Comparison of ENCODE assay signal across 8 cellular contexts in the genomic region with DNA sequence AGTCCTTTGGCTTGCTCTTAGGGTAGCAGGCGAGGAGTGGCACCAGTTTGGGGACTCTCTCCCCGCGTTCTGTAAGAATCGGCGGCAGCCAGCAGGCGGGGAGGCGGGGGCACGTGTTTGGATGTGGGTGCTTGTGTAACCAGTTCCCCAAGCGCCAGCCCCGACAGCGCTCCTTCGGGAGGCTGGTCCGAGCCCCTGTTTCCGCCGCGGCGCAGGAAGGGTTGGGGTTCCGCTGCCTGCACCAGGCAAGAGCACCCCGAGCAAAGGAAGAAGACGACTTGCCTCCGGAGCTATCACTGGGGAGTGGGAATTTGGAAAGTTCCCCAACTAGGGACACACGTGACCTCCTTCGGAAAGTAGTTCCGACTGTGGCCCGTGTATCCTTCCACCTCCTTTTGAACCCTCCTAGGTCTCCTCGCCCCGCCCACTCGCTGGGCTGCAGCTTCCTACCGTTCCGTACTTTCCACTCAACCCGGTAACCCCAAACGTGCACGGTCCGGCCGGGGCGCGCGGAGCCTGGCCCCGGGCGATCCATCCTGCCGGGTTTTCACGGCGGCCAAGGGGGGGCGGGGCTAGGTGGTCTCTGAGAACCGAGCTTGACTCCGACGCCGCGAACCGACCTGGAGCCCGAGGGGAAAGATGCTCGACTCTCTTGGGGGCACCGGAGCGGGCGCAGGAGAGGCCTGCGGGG. TPM values are rescaled to one million over a fixed set of nuclear protein-coding genes. Genes with fewer than 3 reads are reported as not detected.
DNase-seq lines count a peak whose midpoint lies in the region; ATAC-seq, FAIRE-seq and TF ChIP-seq lines count a peak whose summit lies in the region.

No MANE protein-coding gene starts in this region.

- peaks cover 14% of the 10 kb centered on the region for H3K36me3 Mint-ChIP-seq in activated CD4-positive, alpha-beta T cell treated with anti-CD3 and anti-CD28 coated beads, Interleukin-2, amount 10 ng/mL, durations not matched to agents 24 days and 14 days (ENCODE audit: low read depth)

- TF ChIP-seq EP300 in A549 (IDR thresholded peaks at IDR 0.05): no peak

- FAIRE-seq in A549 (lab: Jason Lieb, UNC): no peak

- H3K27ac Mint-ChIP-seq in activated CD4-positive, alpha-beta T cell treated with anti-CD3 and anti-CD28 coated beads, Interleukin-2, amount 10 ng/mL, durations not matched to agents 24 days and 14 days: peak overlapping the region; percentile 91

- H3K4me1 Mint-ChIP-seq in activated CD4-positive, alpha-beta T cell treated with anti-CD3 and anti-CD28 coated beads, Interleukin-2, amount 10 ng/mL, durations not matched to agents 24 days and 14 days: peaks cover 38% of the 10 kb centered on the region

- H3K9me3 Mint-ChIP-seq in activated CD4-positive, alpha-beta T cell treated with anti-CD3 and anti-CD28 coated beads, Interleukin-2, amount 10 ng/mL, durations not matched to agents 24 days and 14 days: no peaks in the 10 kb centered on the region

- peaks cover 5% of the 10 kb centered on the region; the same call in 1 of the 3 replicates for H3K4me1 ChIP-seq in A549

- POLR2A ChIA-PET in A549 (lab: Yijun Ruan, JAX): interaction anchor here (0.6 to 6.1 kb wide), 16 partner anchors 10 to 790 kb away, joined by 3 to 83 read pairs (median 4); partner anchors contain the start of gene ATAD1

- TF ChIP-seq RAD21 in A549 (conservative IDR thresholded peaks at IDR 0.05 in 1 of 2, IDR thresholded peaks at IDR 0.05 in 1 of 2): peak in 1 of 2 experiments; percentile 26; a peak in 1 of 5 replicates

- H3K4me3 Mint-ChIP-seq in activated CD4-positive, alpha-beta T cell treated with anti-CD3 and anti-CD28 coated beads, Interleukin-2, amount 10 ng/mL, durations not matched to agents 24 days and 14 days: peak overlapping the region; percentile 92

- no peaks in the 10 kb centered on the region for H3K9me3 ChIP-seq in A549

- peak overlapping the region; percentile 78 for H3K4me3 ChIP-seq in A549
- H3K4me3 ChIP-seq in coronary artery: peak overlapping the region; percentile 92

- intact Hi-C loops in activated CD4-positive, alpha-beta T cell treated with anti-CD3 and anti-CD28 coated beads, Interleukin-2, amount 10 ng/mL, durations not matched to agents 24 days and 14 days (cut with micrococcal nuclease): loop anchor here (1.0 kb wide), 5 partner anchors 44 to 691 kb away; partner anchors contain the start of gene ATAD1

- peak overlapping the region; percentile 94 for H3K4me2 ChIP-seq in A549

- WGBS in A549 (ENCODE audit: missing lambda C conversion rate): 2% methylated on average over 40 of the region's 56 CpGs

- H3K27ac ChIP-seq in A549: peak overlapping the region; percentile 96 to 99
- peak overlapping the region; percentile 97 to 98 for H3K27ac ChIP-seq in coronary artery
- H3K27ac ChIP-seq in layer of hippocampus (ENCODE audit: low read depth, low read length): peak overlapping the region; percentile 95

- CTCF ChIA-PET in A549 (lab: Yijun Ruan, JAX): interaction anchor here (0.7 to 5.6 kb wide), 14 partner anchors 9 to 690 kb away, joined by 3 to 38 read pairs (median 5); no protein-coding TSS in a partner anchor

- peak; percentile 91 to 99 for DNase-seq in A549 (ENCODE audit: low read depth in 1 of 2, low spot score in 1 of 2)
- peak; percentile 90 for DNase-seq in NCI-H2227 (lab: John Stamatoyannopoulos, UW; ENCODE audit: unreplicated experiment)
- peak; percentile 98 for DNase-seq in activated CD4-positive, alpha-beta T cell treated with anti-CD3 and anti-CD28 coated beads, Interleukin-2, amount 10 ng/mL, durations not matched to agents 24 days and 14 days
- DNase-seq in coronary artery (ENCODE audit: low spot score): peak; percentile 98
- peak; percentile 84 to 89 for DNase-seq in stimulated activated CD4-positive, alpha-beta T cell treated with anti-CD3 and anti-CD28 coated beads, Interleukin-1b, Interleukin-23, amount 100 ng/mL, for 1 hour (ENCODE audit: low read depth in 2 of 2)

- no peaks in the 10 kb centered on the region for H3K27me3 Mint-ChIP-seq in activated CD4-positive, alpha-beta T cell treated with anti-CD3 and anti-CD28 coated beads, Interleukin-2, amount 10 ng/mL, durations not matched to agents 24 days and 14 days

- ATAC-seq in A549 (peak; percentile 57 to 74), GM18502 (IDR thresholded peaks at IDR 0.05; ENCODE audit: poor library complexity, unreplicated experiment) (peak; percentile 59), HG02943 (IDR thresholded peaks at IDR 0.05; ENCODE audit: low read depth, unreplicated experiment) (peak; percentile 45)

- H3K27me3 ChIP-seq in layer of hippocampus (ENCODE audit: control insufficient read depth, insufficient read depth, low read length): no peaks in the 10 kb centered on the region

- peak; percentile 65 for TF ChIP-seq POLR2A in A549 (IDR thresholded peaks at IDR 0.05; ENCODE audit: low read length)

- no peak; the same call in 2 of the 3 replicates for TF ChIP-seq CTCF in A549 (IDR thresholded peaks at IDR 0.05)
- TF ChIP-seq CTCF in coronary artery (IDR thresholded peaks at IDR 0.05): no peak

TF ChIP-seq in A549, 52 proteins besides CTCF, POLR2A, EP300 and RAD21 (continues in another document):
- TF ChIP-seq, protein P1, sequence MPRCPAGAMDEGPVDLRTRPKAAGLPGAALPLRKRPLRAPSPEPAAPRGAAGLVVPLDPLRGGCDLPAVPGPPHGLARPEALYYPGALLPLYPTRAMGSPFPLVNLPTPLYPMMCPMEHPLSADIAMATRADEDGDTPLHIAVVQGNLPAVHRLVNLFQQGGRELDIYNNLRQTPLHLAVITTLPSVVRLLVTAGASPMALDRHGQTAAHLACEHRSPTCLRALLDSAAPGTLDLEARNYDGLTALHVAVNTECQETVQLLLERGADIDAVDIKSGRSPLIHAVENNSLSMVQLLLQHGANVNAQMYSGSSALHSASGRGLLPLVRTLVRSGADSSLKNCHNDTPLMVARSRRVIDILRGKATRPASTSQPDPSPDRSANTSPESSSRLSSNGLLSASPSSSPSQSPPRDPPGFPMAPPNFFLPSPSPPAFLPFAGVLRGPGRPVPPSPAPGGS (IDR thresholded peaks at IDR 0.05): peak; percentile 71; the same call in 1 of the 3 replicates
- TF ChIP-seq, protein P2, sequence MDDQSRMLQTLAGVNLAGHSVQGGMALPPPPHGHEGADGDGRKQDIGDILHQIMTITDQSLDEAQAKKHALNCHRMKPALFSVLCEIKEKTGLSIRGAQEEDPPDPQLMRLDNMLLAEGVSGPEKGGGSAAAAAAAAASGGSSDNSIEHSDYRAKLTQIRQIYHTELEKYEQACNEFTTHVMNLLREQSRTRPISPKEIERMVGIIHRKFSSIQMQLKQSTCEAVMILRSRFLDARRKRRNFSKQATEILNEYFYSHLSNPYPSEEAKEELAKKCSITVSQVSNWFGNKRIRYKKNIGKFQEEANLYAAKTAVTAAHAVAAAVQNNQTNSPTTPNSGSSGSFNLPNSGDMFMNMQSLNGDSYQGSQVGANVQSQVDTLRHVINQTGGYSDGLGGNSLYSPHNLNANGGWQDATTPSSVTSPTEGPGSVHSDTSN (IDR thresholded peaks at IDR 0.05): peak; percentile 90
- TF ChIP-seq JUN (IDR thresholded peaks at IDR 0.05): peak; percentile 69 to 97
- TF ChIP-seq HOXB5 (CRISPR knock-in tag; IDR thresholded peaks at IDR 0.05): peak; percentile 17; the same call in 1 of the 2 replicates
- TF ChIP-seq NPAS2 (CRISPR knock-in tag; IDR thresholded peaks at IDR 0.05; ENCODE audit: borderline replicate concordance): peak; percentile 94
- no peak for TF ChIP-seq ZNF302 (CRISPR knock-in tag; IDR thresholded peaks at IDR 0.05)
- TF ChIP-seq HDAC2 (IDR thresholded peaks at IDR 0.05): no peak
- TF ChIP-seq FOXS1 (CRISPR knock-in tag; IDR thresholded peaks at IDR 0.05): peak; percentile 50; the same call in 1 of the 2 replicates
- 0 out of 2 replicates have a peak, but pooled peaks have one; percentile 34 for TF ChIP-seq EHMT2 (IDR thresholded peaks at IDR 0.05; ENCODE audit: low read depth)
- TF ChIP-seq BHLHE40 (IDR thresholded peaks at IDR 0.05; ENCODE audit: low read depth, low read length): peak; percentile 81
- TF ChIP-seq, protein P3, sequence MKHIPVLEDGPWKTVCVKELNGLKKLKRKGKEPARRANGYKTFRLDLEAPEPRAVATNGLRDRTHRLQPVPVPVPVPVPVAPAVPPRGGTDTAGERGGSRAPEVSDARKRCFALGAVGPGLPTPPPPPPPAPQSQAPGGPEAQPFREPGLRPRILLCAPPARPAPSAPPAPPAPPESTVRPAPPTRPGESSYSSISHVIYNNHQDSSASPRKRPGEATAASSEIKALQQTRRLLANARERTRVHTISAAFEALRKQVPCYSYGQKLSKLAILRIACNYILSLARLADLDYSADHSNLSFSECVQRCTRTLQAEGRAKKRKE (CRISPR knock-in tag; IDR thresholded peaks at IDR 0.05; ENCODE audit: low read depth): 0 out of 2 replicates have a peak, but pooled peaks have one; percentile 40

RNA-seq across cellular contexts. Expression of gene KLLN, which starts 1.2 kb away (rescaled TPM):
- polyA plus RNA-seq in A549 (2011; rRNA removed): 0.44 and 0.58 TPM in 2 replicates
- polyA plus RNA-seq in A549 (2012; cell fraction: cytosol; rRNA removed): 0.22 and 0.26 TPM in 2 replicates
- 0.26 and 0.28 TPM in 2 replicates for polyA plus RNA-seq in A549 (2012; cell fraction: nucleus; rRNA removed)
- polyA plus RNA-seq in A549 (2017; fragmentation: RNase III; extraction: RNeasy Plus Mini Kit Qiagen cat#74134 plus additional on column Dnase treatment): 0.55 to 0.71 TPM (median 0.57 TPM) in 3 replicates
- 0.78 and 0.83 TPM in 2 replicates for polyA minus RNA-seq in A549 (2011; rRNA and poly(A)+ RNA removed)
- 0.54 and 1.0 TPM in 2 replicates for total RNA-seq in activated CD4-positive, alpha-beta T cell treated with anti-CD3 and anti-CD28 coated beads, Interleukin-2, amount 10 ng/mL, durations not matched to agents 24 days and 14 days

RNA-seq across cellular contexts. Expression of gene PTEN, which starts 1.3 kb away (rescaled TPM):
- polyA plus RNA-seq in A549 (2011; rRNA removed) (51.9 and 58.3 TPM in 2 replicates), A549 (2017; fragmentation: RNase III; extraction: RNeasy Plus Mini Kit Qiagen cat#74134 plus additional on column Dnase treatment) (33.6 to 39.5 TPM (median 36.6 TPM) in 3 replicates)
- polyA plus RNA-seq in A549 (2012; cell fraction: cytosol; rRNA removed): 7.3 and 8.5 TPM in 2 replicates
- 3.7 and 5.2 TPM in 2 replicates for polyA plus RNA-seq in A549 (2012; cell fraction: nucleus; rRNA removed)
- 37.1 and 53.1 TPM in 2 replicates for polyA minus RNA-seq in A549 (2011; rRNA and poly(A)+ RNA removed)
- total RNA-seq in activated CD4-positive, alpha-beta T cell treated with anti-CD3 and anti-CD28 coated beads, Interleukin-2, amount 10 ng/mL, durations not matched to agents 24 days and 14 days: 48.6 and 51.3 TPM in 2 replicates

RNA-seq across cellular contexts. Expression of gene ATAD1, which starts 44.1 kb away (rescaled TPM):
- 66.7 and 94.8 TPM in 2 replicates for polyA plus RNA-seq in A549 (2011; rRNA removed)
- polyA plus RNA-seq in A549 (2012; cell fraction: cytosol; rRNA removed): 8.4 and 8.8 TPM in 2 replicates
- polyA plus RNA-seq in A549 (2012; cell fraction: nucleus; rRNA removed): 4.7 and 8.5 TPM in 2 replicates
- 30.0 to 32.3 TPM (median 32.3 TPM) in 3 replicates for polyA plus RNA-seq in A549 (2017; fragmentation: RNase III; extraction: RNeasy Plus Mini Kit Qiagen cat#74134 plus additional on column Dnase treatment)
- 22.9 and 25.5 TPM in 2 replicates for polyA minus RNA-seq in A549 (2011; rRNA and poly(A)+ RNA removed)
- 54.1 and 55.5 TPM in 2 replicates for total RNA-seq in activated CD4-positive, alpha-beta T cell treated with anti-CD3 and anti-CD28 coated beads, Interleukin-2, amount 10 ng/mL, durations not matched to agents 24 days and 14 days

Comparison
In these comparisons a context has a peak if more than half of its experiments do, and no peak if none do; other contexts are left out.
1. Peak in every context shown above with its lines: DNase-seq, ATAC-seq, H3K4me3 ChIP-seq and H3K27ac ChIP-seq.